Comparison of ENCODE assay signal across 1 cellular context in the genomic region with DNA sequence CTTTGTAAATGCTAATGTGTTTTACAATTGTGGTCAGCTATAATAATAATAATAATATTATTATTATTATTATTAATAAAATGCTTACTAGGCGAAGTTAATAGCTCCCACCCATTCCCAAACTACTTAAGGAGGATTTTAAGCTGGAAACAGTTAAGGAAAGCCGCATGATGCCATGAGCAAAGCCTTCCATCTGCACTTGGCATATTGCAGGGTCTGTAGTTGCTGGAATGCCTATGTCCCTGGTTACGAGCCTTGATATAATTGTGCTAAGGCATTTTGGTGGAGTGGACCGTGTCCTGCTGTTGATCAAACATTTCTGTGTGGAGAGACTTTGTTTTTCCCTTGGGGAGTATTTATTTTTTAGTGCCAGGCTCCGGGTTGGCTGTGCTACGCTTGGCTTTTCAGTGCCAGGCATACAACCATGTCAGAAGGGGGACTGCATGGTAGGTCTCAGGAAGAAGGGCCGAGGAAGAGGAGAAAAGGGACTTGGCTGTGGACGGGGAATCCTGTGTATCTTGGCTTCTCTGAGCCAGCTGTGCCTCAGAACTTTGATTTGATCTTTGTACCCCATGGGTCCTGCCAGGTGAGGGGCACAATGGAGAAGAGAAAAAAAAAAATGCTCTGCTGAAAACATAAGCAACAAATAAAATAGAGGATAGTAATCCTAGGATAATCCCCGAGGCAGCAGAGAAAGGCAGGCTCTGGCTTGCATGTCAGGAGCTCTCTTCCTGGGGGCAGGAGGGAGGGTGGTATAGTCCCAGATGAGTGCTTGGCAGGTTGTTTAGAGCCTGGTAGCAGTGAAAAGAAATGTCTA.
TF ChIP-seq lines count a peak whose summit lies in the region.

No MANE protein-coding gene starts in this region.

TF ChIP-seq in GM23338, 12 proteins besides CTCF, POLR2A, EP300 and RAD21 (continued from another document):
- TF ChIP-seq, protein P1, sequence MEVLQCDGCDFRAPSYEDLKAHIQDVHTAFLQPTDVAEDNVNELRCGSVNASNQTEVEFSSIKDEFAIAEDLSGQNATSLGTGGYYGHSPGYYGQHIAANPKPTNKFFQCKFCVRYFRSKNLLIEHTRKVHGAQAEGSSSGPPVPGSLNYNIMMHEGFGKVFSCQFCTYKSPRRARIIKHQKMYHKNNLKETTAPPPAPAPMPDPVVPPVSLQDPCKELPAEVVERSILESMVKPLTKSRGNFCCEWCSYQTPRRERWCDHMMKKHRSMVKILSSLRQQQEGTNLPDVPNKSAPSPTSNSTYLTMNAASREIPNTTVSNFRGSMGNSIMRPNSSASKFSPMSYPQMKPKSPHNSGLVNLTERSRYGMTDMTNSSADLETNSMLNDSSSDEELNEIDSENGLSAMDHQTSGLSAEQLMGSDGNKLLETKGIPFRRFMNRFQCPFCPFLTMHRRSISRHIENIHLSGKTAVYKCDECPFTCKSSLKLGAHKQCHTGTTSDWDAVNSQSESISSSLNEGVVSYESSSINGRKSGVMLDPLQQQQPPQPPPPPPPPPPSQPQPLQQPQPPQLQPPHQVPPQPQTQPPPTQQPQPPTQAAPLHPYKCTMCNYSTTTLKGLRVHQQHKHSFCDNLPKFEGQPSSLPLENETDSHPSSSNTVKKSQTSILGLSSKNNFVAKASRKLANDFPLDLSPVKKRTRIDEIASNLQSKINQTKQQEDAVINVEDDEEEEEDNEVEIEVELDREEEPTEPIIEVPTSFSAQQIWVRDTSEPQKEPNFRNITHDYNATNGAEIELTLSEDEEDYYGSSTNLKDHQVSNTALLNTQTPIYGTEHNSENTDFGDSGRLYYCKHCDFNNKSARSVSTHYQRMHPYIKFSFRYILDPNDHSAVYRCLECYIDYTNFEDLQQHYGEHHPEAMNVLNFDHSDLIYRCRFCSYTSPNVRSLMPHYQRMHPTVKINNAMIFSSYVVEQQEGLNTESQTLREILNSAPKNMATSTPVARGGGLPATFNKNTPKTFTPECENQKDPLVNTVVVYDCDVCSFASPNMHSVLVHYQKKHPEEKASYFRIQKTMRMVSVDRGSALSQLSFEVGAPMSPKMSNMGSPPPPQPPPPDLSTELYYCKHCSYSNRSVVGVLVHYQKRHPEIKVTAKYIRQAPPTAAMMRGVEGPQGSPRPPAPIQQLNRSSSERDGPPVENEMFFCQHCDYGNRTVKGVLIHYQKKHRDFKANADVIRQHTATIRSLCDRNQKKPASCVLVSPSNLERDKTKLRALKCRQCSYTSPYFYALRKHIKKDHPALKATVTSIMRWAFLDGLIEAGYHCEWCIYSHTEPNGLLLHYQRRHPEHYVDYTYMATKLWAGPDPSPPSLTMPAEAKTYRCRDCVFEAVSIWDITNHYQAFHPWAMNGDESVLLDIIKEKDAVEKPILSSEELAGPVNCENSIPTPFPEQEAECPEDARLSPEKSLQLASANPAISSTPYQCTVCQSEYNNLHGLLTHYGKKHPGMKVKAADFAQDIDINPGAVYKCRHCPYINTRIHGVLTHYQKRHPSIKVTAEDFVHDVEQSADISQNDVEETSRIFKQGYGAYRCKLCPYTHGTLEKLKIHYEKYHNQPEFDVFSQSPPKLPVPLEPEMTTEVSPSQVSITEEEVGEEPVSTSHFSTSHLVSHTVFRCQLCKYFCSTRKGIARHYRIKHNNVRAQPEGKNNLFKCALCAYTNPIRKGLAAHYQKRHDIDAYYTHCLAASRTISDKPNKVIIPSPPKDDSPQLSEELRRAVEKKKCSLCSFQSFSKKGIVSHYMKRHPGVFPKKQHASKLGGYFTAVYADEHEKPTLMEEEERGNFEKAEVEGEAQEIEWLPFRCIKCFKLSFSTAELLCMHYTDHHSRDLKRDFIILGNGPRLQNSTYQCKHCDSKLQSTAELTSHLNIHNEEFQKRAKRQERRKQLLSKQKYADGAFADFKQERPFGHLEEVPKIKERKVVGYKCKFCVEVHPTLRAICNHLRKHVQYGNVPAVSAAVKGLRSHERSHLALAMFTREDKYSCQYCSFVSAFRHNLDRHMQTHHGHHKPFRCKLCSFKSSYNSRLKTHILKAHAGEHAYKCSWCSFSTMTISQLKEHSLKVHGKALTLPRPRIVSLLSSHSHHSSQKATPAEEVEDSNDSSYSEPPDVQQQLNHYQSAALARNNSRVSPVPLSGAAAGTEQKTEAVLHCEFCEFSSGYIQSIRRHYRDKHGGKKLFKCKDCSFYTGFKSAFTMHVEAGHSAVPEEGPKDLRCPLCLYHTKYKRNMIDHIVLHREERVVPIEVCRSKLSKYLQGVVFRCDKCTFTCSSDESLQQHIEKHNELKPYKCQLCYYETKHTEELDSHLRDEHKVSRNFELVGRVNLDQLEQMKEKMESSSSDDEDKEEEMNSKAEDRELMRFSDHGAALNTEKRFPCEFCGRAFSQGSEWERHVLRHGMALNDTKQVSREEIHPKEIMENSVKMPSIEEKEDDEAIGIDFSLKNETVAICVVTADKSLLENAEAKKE (CRISPR knock-in tag; IDR thresholded peaks at IDR 0.05): no peak
- TF ChIP-seq, protein P2, sequence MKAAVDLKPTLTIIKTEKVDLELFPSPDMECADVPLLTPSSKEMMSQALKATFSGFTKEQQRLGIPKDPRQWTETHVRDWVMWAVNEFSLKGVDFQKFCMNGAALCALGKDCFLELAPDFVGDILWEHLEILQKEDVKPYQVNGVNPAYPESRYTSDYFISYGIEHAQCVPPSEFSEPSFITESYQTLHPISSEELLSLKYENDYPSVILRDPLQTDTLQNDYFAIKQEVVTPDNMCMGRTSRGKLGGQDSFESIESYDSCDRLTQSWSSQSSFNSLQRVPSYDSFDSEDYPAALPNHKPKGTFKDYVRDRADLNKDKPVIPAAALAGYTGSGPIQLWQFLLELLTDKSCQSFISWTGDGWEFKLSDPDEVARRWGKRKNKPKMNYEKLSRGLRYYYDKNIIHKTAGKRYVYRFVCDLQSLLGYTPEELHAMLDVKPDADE (IDR thresholded peaks at IDR 0.05): no peak
- TF ChIP-seq ZNF331 (CRISPR knock-in tag; IDR thresholded peaks at IDR 0.05; ENCODE audit: low read depth) (no peak), EZH2 (IDR thresholded peaks at IDR 0.05; ENCODE audit: low read depth, unreplicated experiment) (no peak), NANOG (IDR thresholded peaks at IDR 0.05; ENCODE audit: borderline replicate concordance) (no peak), STAT1 (IDR thresholded peaks at IDR 0.05; ENCODE audit: unreplicated experiment) (no peak), ZNF114 (CRISPR knock-in tag; IDR thresholded peaks at IDR 0.05) (no peak), POLR2AphosphoS5 (IDR thresholded peaks at IDR 0.05; ENCODE audit: low read depth) (no peak), JUNB (IDR thresholded peaks at IDR 0.05; ENCODE audit: unreplicated experiment) (no peak)
